In genomic region chr20:25178563-25179438, GRCh38 we compare ENCODE assay signal across 8 cellular contexts. TPM values are rescaled to one million over a fixed set of nuclear protein-coding genes. Genes with fewer than 3 reads are reported as not detected.
A peak's percentile ranks its signal among the peaks of the same experiment; 100 is the strongest.
DNase-seq lines count a peak whose midpoint lies in the region; ATAC-seq, FAIRE-seq and TF ChIP-seq lines count a peak whose summit lies in the region.

No MANE protein-coding gene starts in this region.

- POLR2A ChIA-PET in GM12878 (lab: Charles Lee): no interaction called here

- SMC1A ChIA-PET in GM12878 (lab: Charles Lee; ENCODE audit: uncharacterized antibody, unreplicated experiment): interaction anchor here (1.0 to 1.4 kb wide), 4 partner anchors 142 to 220 kb away, joined by 3 to 5 read pairs (median 4); no protein-coding TSS in a partner anchor

- no peaks in the 10 kb centered on the region for H3K36me3 Mint-ChIP-seq in stimulated activated effector memory CD8-positive, alpha-beta T cell treated with anti-CD3 and anti-CD28 coated beads, Interleukin-12 subunit alpha, Interleukin-12 subunit beta, amount 100 ng/mL, for 72 hours

- peak; percentile 79 for ATAC-seq in GM12878
- peak; percentile 62 for ATAC-seq in stimulated activated effector memory CD8-positive, alpha-beta T cell treated with anti-CD3 and anti-CD28 coated beads, Interleukin-12 subunit alpha, Interleukin-12 subunit beta, amount 100 ng/mL, for 72 hours
- no peak for ATAC-seq in GM21390 (IDR thresholded peaks at IDR 0.05; ENCODE audit: unreplicated experiment)

- no peak overlapping the region for H3K4me3 ChIP-seq in GM12878

- RAD21 ChIA-PET in GM12878 (lab: Charles Lee; ENCODE audit: unreplicated experiment): interaction anchor here (0.6 to 1.8 kb wide), 6 partner anchors 96 to 220 kb away, joined by 3 to 6 read pairs (median 5); partner anchors contain the start of gene VSX1

- no peak overlapping the region for H2AFZ ChIP-seq in GM12878 (ENCODE audit: control insufficient read depth, low read depth, low read length)

- H3K27ac ChIP-seq in GM12878 (ENCODE audit: control insufficient read depth, insufficient read depth): no peak overlapping the region

- DNase-seq in DMS 273 (lab: John Stamatoyannopoulos, UW; ENCODE audit: unreplicated experiment) (peak; percentile 74), H54 (ENCODE audit: insufficient read length, low spot score) (peak; percentile 73), NCI-H460 (ENCODE audit: extremely low read depth, low read depth) (peak; percentile 62), GM12878 (ENCODE audit: low read depth, low spot score) (no peak), iPS-NIHi11 (ENCODE audit: low spot score) (peak; percentile 70), NCI-H1436 treated with DMSO at 0.1 percent for 48 hours (lab: John Stamatoyannopoulos, UW) (no peak)
- DNase-seq in stimulated activated effector memory CD8-positive, alpha-beta T cell treated with anti-CD3 and anti-CD28 coated beads, Interleukin-12 subunit alpha, Interleukin-12 subunit beta, amount 100 ng/mL, for 72 hours (ENCODE audit: low spot score in 2 of 2): no peak

- no peaks in the 10 kb centered on the region for H3K9me3 ChIP-seq in GM12878 (replicated peaks; ENCODE audit: control insufficient read depth, insufficient read depth, low read length)

- no TSS peak for BruUV-seq in GM12878 (replicated peaks; lab: Mats Ljungman, UMichigan)

- FAIRE-seq in H54 (lab: Jason Lieb, UNC) (peak; percentile 75), GM12878 (lab: Jason Lieb, UNC) (peak; percentile 88)

- H3K9ac ChIP-seq in GM12878 (ENCODE audit: control insufficient read depth, insufficient read depth, low read length): no peak overlapping the region

- TF ChIP-seq RAD21 in GM12878 (IDR thresholded peaks at IDR 0.05; ENCODE audit: insufficient read depth, low read depth, low read length): peak; percentile 93

- H3K36me3 ChIP-seq in GM12878 (ENCODE audit: control insufficient read depth in 2 of 2, insufficient read depth in 2 of 2, low read length in 1 of 2): no peaks in the 10 kb centered on the region

- no peaks in the 10 kb centered on the region for H3K79me2 ChIP-seq in GM12878 (ENCODE audit: control insufficient read depth, insufficient read depth, low read length)

- TF ChIP-seq EP300 in GM12878 (IDR thresholded peaks at IDR 0.05; ENCODE audit: borderline replicate concordance in 1 of 2, control insufficient read depth in 1 of 2, low read depth in 2 of 2, low read length in 2 of 2): no peak

- no peaks in the 10 kb centered on the region for H3K27me3 ChIP-seq in GM12878 (replicated peaks in 1 of 2; ENCODE audit: control insufficient read depth in 2 of 2, insufficient read depth in 2 of 2, low read length in 1 of 2)

- in situ Hi-C loops in GM12878 (cut with MboI): loop anchor here (5.0 to 10.0 kb wide), 2 partner anchors 114 to 186 kb away; partner anchors contain the start of gene APMAP

- no peaks in the 10 kb centered on the region for H4K20me1 ChIP-seq in GM12878 (ENCODE audit: control insufficient read depth, insufficient read depth)

- H3K9me3 Mint-ChIP-seq in stimulated activated effector memory CD8-positive, alpha-beta T cell treated with anti-CD3 and anti-CD28 coated beads, Interleukin-12 subunit alpha, Interleukin-12 subunit beta, amount 100 ng/mL, for 72 hours: peaks cover 4% of the 10 kb centered on the region

- TF ChIP-seq POLR2A in H54 (IDR thresholded peaks at IDR 0.05; ENCODE audit: low read depth, low read length): no peak
- no peak for TF ChIP-seq POLR2A in GM12878 (IDR thresholded peaks at IDR 0.05; ENCODE audit: low read depth, low read length)

- CTCF ChIA-PET in GM12878 (lab: Yijun Ruan, JAX): interaction anchor here (0.5 to 2.4 kb wide), 12 partner anchors 17 to 377 kb away, joined by 3 to 13 read pairs (median 4); no protein-coding TSS in a partner anchor

- WGBS in GM12878 (ENCODE audit: insufficient coverage, insufficient replicate concordance, low lambda C conversion rate, missing lambda C conversion rate): 20% methylated on average over 7 of the region's 7 CpGs

- intact Hi-C loops in GM12878 (cut with micrococcal nuclease; ENCODE audit: unreplicated experiment): loop anchor here (1.0 kb wide), 3 partner anchors 40 to 184 kb away; no protein-coding TSS in a partner anchor

- no peak overlapping the region for H3K27ac Mint-ChIP-seq in stimulated activated effector memory CD8-positive, alpha-beta T cell treated with anti-CD3 and anti-CD28 coated beads, Interleukin-12 subunit alpha, Interleukin-12 subunit beta, amount 100 ng/mL, for 72 hours

- H3K4me3 Mint-ChIP-seq in stimulated activated effector memory CD8-positive, alpha-beta T cell treated with anti-CD3 and anti-CD28 coated beads, Interleukin-12 subunit alpha, Interleukin-12 subunit beta, amount 100 ng/mL, for 72 hours: no peak overlapping the region

- H3K4me1 ChIP-seq in GM12878 (ENCODE audit: control insufficient read depth, insufficient read depth, low read length): no peaks in the 10 kb centered on the region

- H3K4me2 ChIP-seq in GM12878 (ENCODE audit: control insufficient read depth, insufficient read depth): no peak overlapping the region

- H3K4me1 Mint-ChIP-seq in stimulated activated effector memory CD8-positive, alpha-beta T cell treated with anti-CD3 and anti-CD28 coated beads, Interleukin-12 subunit alpha, Interleukin-12 subunit beta, amount 100 ng/mL, for 72 hours: peaks cover 5% of the 10 kb centered on the region

- peak; percentile 77 to 93 (median 84) for TF ChIP-seq CTCF in GM12878 (IDR thresholded peaks at IDR 0.05 in 2 of 3, conservative IDR thresholded peaks at IDR 0.05 in 1 of 3; ENCODE audit: control insufficient read depth in 2 of 3, extremely low read depth in 1 of 3, insufficient read depth in 1 of 3, low read depth in 3 of 3, low read length in 3 of 3)

TF ChIP-seq in GM12878, 131 proteins besides CTCF, POLR2A, EP300 and RAD21 (continues in another document):
- no peak for TF ChIP-seq FOS (IDR thresholded peaks at IDR 0.05; ENCODE audit: borderline replicate concordance, extremely low read depth, insufficient read length)
- TF ChIP-seq SPI1 (IDR thresholded peaks at IDR 0.05; ENCODE audit: borderline replicate concordance, insufficient read depth, low read depth, low read length): no peak
- TF ChIP-seq MLLT1 (IDR thresholded peaks at IDR 0.05): no peak
- no peak for TF ChIP-seq BMI1 (IDR thresholded peaks at IDR 0.05; ENCODE audit: borderline replicate concordance)
- TF ChIP-seq SMC3 (IDR thresholded peaks at IDR 0.05; ENCODE audit: borderline replicate concordance, low read length): peak; percentile 75
- no peak for TF ChIP-seq SRF (IDR thresholded peaks at IDR 0.05; ENCODE audit: low read depth in 2 of 2, low read length in 2 of 2)
- TF ChIP-seq IKZF2 (IDR thresholded peaks at IDR 0.05): no peak
- no peak for TF ChIP-seq NRF1 (conservative IDR thresholded peaks at IDR 0.05; ENCODE audit: low read depth, low read length)
- no peak for TF ChIP-seq GABPA (IDR thresholded peaks at IDR 0.05; ENCODE audit: low read depth)
- TF ChIP-seq ZNF384 (IDR thresholded peaks at IDR 0.05; ENCODE audit: borderline replicate concordance, low read depth, low read length): peak; percentile 73
- TF ChIP-seq HDAC2 (IDR thresholded peaks at IDR 0.05): no peak
- no peak for TF ChIP-seq SIN3A (IDR thresholded peaks at IDR 0.05; ENCODE audit: low read depth, low read length)
- TF ChIP-seq POLR2AphosphoS5 (IDR thresholded peaks at IDR 0.05; ENCODE audit: low read length): no peak
- TF ChIP-seq, protein P1, sequence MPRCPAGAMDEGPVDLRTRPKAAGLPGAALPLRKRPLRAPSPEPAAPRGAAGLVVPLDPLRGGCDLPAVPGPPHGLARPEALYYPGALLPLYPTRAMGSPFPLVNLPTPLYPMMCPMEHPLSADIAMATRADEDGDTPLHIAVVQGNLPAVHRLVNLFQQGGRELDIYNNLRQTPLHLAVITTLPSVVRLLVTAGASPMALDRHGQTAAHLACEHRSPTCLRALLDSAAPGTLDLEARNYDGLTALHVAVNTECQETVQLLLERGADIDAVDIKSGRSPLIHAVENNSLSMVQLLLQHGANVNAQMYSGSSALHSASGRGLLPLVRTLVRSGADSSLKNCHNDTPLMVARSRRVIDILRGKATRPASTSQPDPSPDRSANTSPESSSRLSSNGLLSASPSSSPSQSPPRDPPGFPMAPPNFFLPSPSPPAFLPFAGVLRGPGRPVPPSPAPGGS (IDR thresholded peaks at IDR 0.05; ENCODE audit: borderline replicate concordance, insufficient read depth, low read depth, low read length, poor library complexity, severe bottlenecking): peak; percentile 70

RNA-seq across cellular contexts. Expression of gene ENTPD6, which starts 16.7 kb away (rescaled TPM):
- total RNA-seq in NCI-H460 (2014; rRNA removed; shearing (Covaris generic)): 79.9 and 89.6 TPM in 2 replicates
- 370 and 374 TPM in 2 replicates for polyA plus RNA-seq in NCI-H460 (2014; cell fraction: nucleus; rRNA removed)
- total RNA-seq in GM12878 (2013; cell fraction: nucleolus; rRNA removed): 54.2 and 56.0 TPM in 2 replicates
- total RNA-seq in GM12878 (2014; rRNA removed) (36.8 and 38.0 TPM in 2 replicates), GM12878 (2014; rRNA removed; fragmentation: Illumina TruSeq; extraction: Trizol) (20.9 and 22.9 TPM in 2 replicates), GM12878 (2021) (40.1 and 45.4 TPM in 2 replicates)
- polyA plus RNA-seq in GM12878 (2011; ENCODE audit: low read depth): 19.3 TPM
- polyA plus RNA-seq in GM12878 (2011; rRNA removed) (24.7 and 35.3 TPM in 2 replicates), GM12878 (2014; fragmentation: Illumina TruSeq; extraction: Trizol) (11.7 and 19.2 TPM in 2 replicates), GM12878 (2014; fragmentation: Nextera tagmentation; extraction: Ambion mirVana) (1 to 10 TPM in 1 of 2 experiments, under 1 TPM in 1; 0.53 to 2.5 TPM), GM12878 (2014; rRNA removed) (36.8 and 42.1 TPM in 2 replicates), GM12878 (2016; fragmentation: Nextera tagmentation; extraction: Ambion mirVana) (10 to 100 TPM; 29.6 to 32.7 TPM)
- 43.7 and 53.1 TPM in 2 replicates for polyA plus RNA-seq in GM12878 (2011; cell fraction: cytosol; rRNA removed)
- 205 and 210 TPM in 2 replicates for polyA plus RNA-seq in GM12878 (2011; cell fraction: nucleus; rRNA removed)
- 33.6 and 34.7 TPM in 2 replicates for polyA plus RNA-seq in GM12878 (2012)
- polyA minus RNA-seq in GM12878 (2011; rRNA and poly(A)+ RNA removed): 27.4 and 36.6 TPM in 2 replicates
- polyA minus RNA-seq in GM12878 (2011; cell fraction: cytosol; rRNA and poly(A)+ RNA removed): 11.8 and 14.1 TPM in 2 replicates
- polyA minus RNA-seq in GM12878 (2011; cell fraction: nucleus; rRNA and poly(A)+ RNA removed): 22.6 and 34.5 TPM in 2 replicates

Comparison
In these comparisons a context has a peak if more than half of its experiments do, and no peak if none do; other contexts are left out.
1. DNase-seq: peak in DMS 273 (single experiment), H54 (single experiment), NCI-H460 (single experiment) and iPS-NIHi11 (single experiment); none in GM12878 (single experiment), stimulated activated effector memory CD8-positive, alpha-beta T cell treated with anti-CD3 and anti-CD28 coated beads, Interleukin-12 subunit alpha, Interleukin-12 subunit beta, amount 100 ng/mL, for 72 hours (0 of 2) and NCI-H1436 treated with DMSO at 0.1 percent for 48 hours (single experiment).